ENCODE assay signal across 23 cellular contexts in genomic region chr19:55091126-55091910, GRCh38. TPM values are rescaled to one million over a fixed set of nuclear protein-coding genes. Genes with fewer than 3 reads are reported as not detected.
DNase-seq lines count a peak whose midpoint lies in the region; FAIRE-seq and TF ChIP-seq lines count a peak whose summit lies in the region.
"Had no signal": no experiment of that assay in that cellular context is flagged by ENCODE, and none has a peak within 500 bp of the region (broad histone marks: within the 10 kb centered on the region; RNA-seq: fewer than 3 reads in every experiment).

No MANE protein-coding gene starts in this region.

- POLR2A ChIA-PET in endothelial cell of umbilical vein (lab: Charles Lee): interaction anchor here (0.7 kb wide), 1 partner anchor 317 kb away, joined by 5 read pairs; no protein-coding TSS in a partner anchor

- DNase-seq in COLO668 (lab: John Stamatoyannopoulos, UW; ENCODE audit: unreplicated experiment) (peak; percentile 7), endothelial cell of umbilical vein (ENCODE audit: low read depth, low spot score) (no peak), C1 segment of cervical spinal cord (lab: John Stamatoyannopoulos, UW) (no peak), posterior vena cava (ENCODE audit: low spot score) (no peak), CD1c-positive myeloid dendritic cell (ENCODE audit: extremely low spot score) (no peak)
- DNase-seq: activated CD4-positive, alpha-beta memory T cell treated with anti-CD3 and anti-CD28 coated beads for 36 hours; activated gamma-delta T cell; brain microvascular endothelial cell; DMS79 treated with DMSO at 0.1 percent for 48 hours; Kasumi-1; midbrain; NCI-H1048; NCI-H1930; NCI-H2227 treated with DMSO at 0.1 percent for 48 hours had no signal

- dilution Hi-C loops in endothelial cell of umbilical vein (cut with MboI; ENCODE audit: extremely low pct_ligation_motif_present, low sequenced_read_pairs): no loop called here

- peaks cover 5% of the 10 kb centered on the region for H3K79me2 ChIP-seq in endothelial cell of umbilical vein (ENCODE audit: control insufficient read depth, insufficient read depth, low read length)

- no peaks in the 10 kb centered on the region for H3K9me1 ChIP-seq in endothelial cell of umbilical vein (replicated peaks; ENCODE audit: control insufficient read depth, extremely low read depth, insufficient read depth, low read length)

- CTCF ChIA-PET in endothelial cell of umbilical vein (lab: Charles Lee): no interaction called here

- no peak for FAIRE-seq in endothelial cell of umbilical vein (lab: Jason Lieb, UNC)
- FAIRE-seq: colon had no signal

- H3K36me3 ChIP-seq in HUES6 (ENCODE audit: control insufficient read depth, insufficient read depth, low read length) (peaks cover 8% of the 10 kb centered on the region), endothelial cell of umbilical vein (ENCODE audit: control insufficient read depth in 2 of 2, extremely low read depth in 1 of 2, insufficient read depth in 2 of 2, low read length in 2 of 2) (peaks cover 2 to 33% of the 10 kb centered on the region in 2 experiments)

- H2AFZ ChIP-seq in endothelial cell of umbilical vein (ENCODE audit: low read depth, low read length): no peak overlapping the region

- no peak overlapping the region for H3K4me2 ChIP-seq in endothelial cell of umbilical vein (ENCODE audit: insufficient read depth, low read length)

- no peak for TF ChIP-seq POLR2A in endothelial cell of umbilical vein (IDR thresholded peaks at IDR 0.05; ENCODE audit: low read depth, low read length)

- intact Hi-C loops in endothelial cell of umbilical vein (cut with micrococcal nuclease) (no loop called here), posterior vena cava (cut with DNase I) (no loop called here)

- H4K20me1 ChIP-seq in endothelial cell of umbilical vein (replicated peaks; ENCODE audit: control insufficient read depth, extremely low read depth, insufficient read depth, low read length): no peaks in the 10 kb centered on the region

- H3K4me3 ChIP-seq in HUES6 (ENCODE audit: low read depth, low read length) (peak overlapping the region; percentile 16; the same call in 1 of the 2 replicates), endothelial cell of umbilical vein (replicated peaks in 1 of 3; ENCODE audit: insufficient read depth in 1 of 3, low read depth in 1 of 3, low read length in 3 of 3) (no peak overlapping the region)
- H3K4me3 ChIP-seq: HAP-1, prostate gland, thoracic aorta had no signal

- H3K9ac ChIP-seq in HUES6 (ENCODE audit: low read length) (no peak overlapping the region), endothelial cell of umbilical vein (replicated peaks; ENCODE audit: extremely low read depth, insufficient read depth, low read length) (no peak overlapping the region)

- H3K9me3 ChIP-seq in HUES6 (ENCODE audit: control insufficient read depth, insufficient read depth, low read depth, low read length): no peaks in the 10 kb centered on the region
- H3K9me3 ChIP-seq in endothelial cell of umbilical vein (replicated peaks; ENCODE audit: control insufficient read depth, insufficient read depth, low read length): no peaks in the 10 kb centered on the region
- H3K9me3 ChIP-seq: HAP-1, prostate gland, thoracic aorta had no signal

- H3K27ac ChIP-seq in HUES6 (ENCODE audit: low read depth, low read length): no peak overlapping the region
- H3K27ac ChIP-seq in endothelial cell of umbilical vein (ENCODE audit: insufficient read depth, low read depth, low read length): no peak overlapping the region
- H3K27ac ChIP-seq: brain microvascular endothelial cell, C4-2B, prostate gland, thoracic aorta had no signal

- H3K4me1 ChIP-seq in HUES6 (ENCODE audit: control insufficient read depth, insufficient read depth, low read length): peaks cover 43% of the 10 kb centered on the region
- peaks cover 14% of the 10 kb centered on the region for H3K4me1 ChIP-seq in endothelial cell of umbilical vein (ENCODE audit: control insufficient read depth, extremely low read depth, insufficient read depth, low read length)
- H3K4me1 ChIP-seq: HAP-1 had no signal

- H3K27me3 ChIP-seq in HUES6 (ENCODE audit: control insufficient read depth, insufficient read depth, low read length) (peaks cover under 1% of the 10 kb centered on the region; the same call in 1 of the 2 replicates), endothelial cell of umbilical vein (ENCODE audit: control insufficient read depth in 2 of 2, insufficient read depth in 2 of 2, low read length in 2 of 2) (no peaks in the 10 kb centered on the region)
- H3K27me3 ChIP-seq: brain microvascular endothelial cell had no signal

- BruUV-seq in endothelial cell of umbilical vein (replicated peaks; lab: Mats Ljungman, UMichigan): TSS peak; percentile 73

- TF ChIP-seq CTCF in endothelial cell of umbilical vein (IDR thresholded peaks at IDR 0.05; ENCODE audit: extremely low read depth in 1 of 2, insufficient read depth in 1 of 2, low read depth in 1 of 2, low read length in 2 of 2): no peak

TF ChIP-seq in endothelial cell of umbilical vein, 7 proteins besides CTCF, POLR2A, EP300 and RAD21:
- no peak for TF ChIP-seq FOS (IDR thresholded peaks at IDR 0.05; ENCODE audit: borderline replicate concordance, insufficient read depth, low read length)

RNA-seq across cellular contexts. Expression of gene EPS8L1, which starts 15.6 kb away (rescaled TPM):
- total RNA-seq in endothelial cell of umbilical vein: 18.1 and 28.9 TPM in 2 replicates
- 13.8 and 15.9 TPM in 2 replicates for polyA plus RNA-seq in endothelial cell of umbilical vein
- polyA plus RNA-seq in endothelial cell of umbilical vein (2011; cell fraction: cytosol; rRNA removed): 28.5 and 33.7 TPM in 2 replicates
- polyA plus RNA-seq in endothelial cell of umbilical vein (2011; cell fraction: nucleus; rRNA removed): 14.0 and 17.1 TPM in 2 replicates
- polyA plus RNA-seq in endothelial cell of umbilical vein (2012): 20.8 and 24.7 TPM in 2 replicates
- 3.9 and 5.5 TPM in 2 replicates for polyA minus RNA-seq in endothelial cell of umbilical vein
- 4.0 TPM for polyA minus RNA-seq in endothelial cell of umbilical vein (2011; cell fraction: cytosol; rRNA and poly(A)+ RNA removed)
- polyA minus RNA-seq in endothelial cell of umbilical vein (2011; cell fraction: nucleus; rRNA and poly(A)+ RNA removed): 0.72 and 1.7 TPM in 2 replicates
- total RNA-seq in posterior vena cava: 1 to 10 TPM in 1 of 2 donors, under 1 TPM in 1; 0.38 to 2.1 TPM

RNA-seq across cellular contexts. Expression of gene PPP1R12C, which starts 26.1 kb away (rescaled TPM):
- total RNA-seq in endothelial cell of umbilical vein (137 and 149 TPM in 2 replicates), posterior vena cava (100 to 1,000 TPM; 207 to 252 TPM)
- 69.5 and 86.4 TPM in 2 replicates for polyA plus RNA-seq in endothelial cell of umbilical vein
- 25.7 and 48.4 TPM in 2 replicates for polyA plus RNA-seq in endothelial cell of umbilical vein (2011; cell fraction: cytosol; rRNA removed)
- 435 and 453 TPM in 2 replicates for polyA plus RNA-seq in endothelial cell of umbilical vein (2011; cell fraction: nucleus; rRNA removed)
- polyA plus RNA-seq in endothelial cell of umbilical vein (2012): 78.4 and 97.9 TPM in 2 replicates
- polyA minus RNA-seq in endothelial cell of umbilical vein: 30.1 and 37.1 TPM in 2 replicates
- 17.8 TPM for polyA minus RNA-seq in endothelial cell of umbilical vein (2011; cell fraction: cytosol; rRNA and poly(A)+ RNA removed)
- 60.6 and 103 TPM in 2 replicates for polyA minus RNA-seq in endothelial cell of umbilical vein (2011; cell fraction: nucleus; rRNA and poly(A)+ RNA removed)

RNA-seq across cellular contexts. Expression of gene RDH13, which starts 28.4 kb away (rescaled TPM):
- total RNA-seq in endothelial cell of umbilical vein (14.0 and 19.6 TPM in 2 replicates), posterior vena cava (1 to 10 TPM; 7.8 to 8.1 TPM)
- polyA plus RNA-seq in endothelial cell of umbilical vein: 8.7 and 9.5 TPM in 2 replicates
- 6.0 and 6.5 TPM in 2 replicates for polyA plus RNA-seq in endothelial cell of umbilical vein (2011; cell fraction: cytosol; rRNA removed)
- polyA plus RNA-seq in endothelial cell of umbilical vein (2011; cell fraction: nucleus; rRNA removed): 10.5 and 13.6 TPM in 2 replicates
- polyA plus RNA-seq in endothelial cell of umbilical vein (2012): 16.0 and 18.7 TPM in 2 replicates
- polyA minus RNA-seq in endothelial cell of umbilical vein: 8.3 and 11.4 TPM in 2 replicates
- 18.4 TPM for polyA minus RNA-seq in endothelial cell of umbilical vein (2011; cell fraction: cytosol; rRNA and poly(A)+ RNA removed)
- 6.1 and 10.9 TPM in 2 replicates for polyA minus RNA-seq in endothelial cell of umbilical vein (2011; cell fraction: nucleus; rRNA and poly(A)+ RNA removed)

RNA-seq across cellular contexts. Expression of gene GP6, which starts 53.3 kb away (rescaled TPM):
- total RNA-seq in endothelial cell of umbilical vein (0.27 and 0.28 TPM in 2 replicates), posterior vena cava (under 1 TPM in 1 of 2 donors, not detected in 1; 0.19 TPM)
- polyA plus RNA-seq in endothelial cell of umbilical vein: 0.11 and 0.21 TPM in 2 replicates
- 0.07 and 0.15 TPM in 2 replicates for polyA plus RNA-seq in endothelial cell of umbilical vein (2011; cell fraction: cytosol; rRNA removed)
- 0.29 and 0.54 TPM in 2 replicates for polyA plus RNA-seq in endothelial cell of umbilical vein (2011; cell fraction: nucleus; rRNA removed)
- 0.33 and 0.84 TPM in 2 replicates for polyA plus RNA-seq in endothelial cell of umbilical vein (2012)
- polyA minus RNA-seq in endothelial cell of umbilical vein: 0.62 and 0.92 TPM in 2 replicates
- not detected for polyA minus RNA-seq in endothelial cell of umbilical vein (2011; cell fraction: cytosol; rRNA and poly(A)+ RNA removed)
- polyA minus RNA-seq in endothelial cell of umbilical vein (2011; cell fraction: nucleus; rRNA and poly(A)+ RNA removed): not detected in 2 replicates
- total RNA-seq: activated CD4-positive, alpha-beta memory T cell treated with anti-CD3 and anti-CD28 coated beads for 36 hours; fibroblast of lung; left lobe of liver; SK-MEL-5; thoracic aorta had no signal
- polyA plus RNA-seq: fibroblast of lung had no signal

RNA-seq across cellular contexts. Expression of gene TNNT1, which starts 57.7 kb away (rescaled TPM):
- 0.51 and 0.92 TPM in 2 replicates for total RNA-seq in endothelial cell of umbilical vein
- 0.18 and 0.22 TPM in 2 replicates for polyA plus RNA-seq in endothelial cell of umbilical vein
- polyA plus RNA-seq in endothelial cell of umbilical vein (2011; cell fraction: cytosol; rRNA removed): 0.35 and 0.39 TPM in 2 replicates
- polyA plus RNA-seq in endothelial cell of umbilical vein (2011; cell fraction: nucleus; rRNA removed): 0.18 TPM in 1 of 2 replicates, not detected in the other
- polyA plus RNA-seq in endothelial cell of umbilical vein (2012): 0.82 and 0.91 TPM in 2 replicates
- polyA minus RNA-seq in endothelial cell of umbilical vein: 5.8 and 5.9 TPM in 2 replicates
- polyA minus RNA-seq in endothelial cell of umbilical vein (2011; cell fraction: cytosol; rRNA and poly(A)+ RNA removed): 8.9 TPM
- polyA minus RNA-seq in endothelial cell of umbilical vein (2011; cell fraction: nucleus; rRNA and poly(A)+ RNA removed): not detected in 2 replicates
- not detected for total RNA-seq in posterior vena cava
- total RNA-seq: activated CD4-positive, alpha-beta memory T cell treated with anti-CD3 and anti-CD28 coated beads for 36 hours; thoracic aorta had no signal
